In the genomic region with DNA sequence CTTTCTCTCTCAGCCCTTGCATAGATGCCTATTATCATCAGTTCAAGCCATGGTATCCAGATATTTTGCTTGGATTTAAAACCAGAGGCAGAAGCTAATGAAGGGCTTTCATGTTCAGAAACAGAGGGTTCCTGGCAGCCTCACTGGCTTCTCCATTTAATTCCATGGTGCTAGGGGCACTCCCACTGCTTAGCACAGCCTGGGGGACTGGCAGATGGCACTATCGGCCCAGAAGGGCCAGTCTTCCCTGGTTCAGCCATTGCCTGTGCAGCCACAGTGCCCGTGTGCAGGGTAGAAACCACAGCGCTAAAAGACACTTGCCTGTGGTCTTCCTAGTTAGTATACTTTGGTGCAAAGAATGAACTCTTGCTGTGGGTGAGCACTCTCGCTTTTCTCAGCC, we compare ENCODE assay signal across 20 cellular contexts.
"Had no signal": no experiment of that assay in that cellular context is flagged by ENCODE, and none has a peak within 500 bp of the region (broad histone marks: within the 10 kb centered on the region; RNA-seq: fewer than 3 reads in every experiment).

No MANE protein-coding gene starts in this region.

- DNase-seq: effector memory CD8-positive, alpha-beta T cell; esophagus squamous epithelium; foreskin fibroblast; immature natural killer cell; left cardiac atrium; left ventricle myocardium inferior; lower lobe of right lung; natural killer cell; nucleus accumbens; ovary; sigmoid colon; stimulated activated CD4-positive, alpha-beta T cell treated with anti-CD3 and anti-CD28 coated beads, Interleukin-12 subunit alpha, Interleukin-12 subunit beta, amount 100 ng/mL, for 4 hours; stimulated activated naive CD4-positive, alpha-beta T cell; tibial artery; uterus had no signal

- H3K36me3 ChIP-seq: gastroesophageal sphincter, left ventricle myocardium inferior, lower lobe of right lung, neural progenitor cell, ovary, right atrium auricular region, sigmoid colon, tibial artery, upper lobe of left lung, uterus had no signal

- H3K4me3 ChIP-seq: esophagus squamous epithelium, gastroesophageal sphincter, left ventricle myocardium inferior, lower lobe of right lung, neural progenitor cell, ovary, right atrium auricular region, sigmoid colon, skin epidermis, tibial artery, upper lobe of left lung, uterus had no signal

- H3K9me3 ChIP-seq: esophagus squamous epithelium, lower lobe of right lung, ovary, sigmoid colon, upper lobe of left lung had no signal

- H3K4me1 ChIP-seq: esophagus squamous epithelium, gastroesophageal sphincter, lower lobe of right lung, right atrium auricular region, tibial artery, upper lobe of left lung had no signal

- H3K27me3 ChIP-seq: esophagus squamous epithelium, gastroesophageal sphincter, neural progenitor cell, ovary, right atrium auricular region, sigmoid colon, tibial artery, upper lobe of left lung, uterus had no signal

- H3K27ac ChIP-seq: esophagus squamous epithelium, gastroesophageal sphincter, left ventricle myocardium inferior, lower lobe of right lung, neural progenitor cell, ovary, right atrium auricular region, sigmoid colon, skin epidermis, tibial artery, upper lobe of left lung, uterus had no signal
